Comparison of ENCODE assay signal across 8 cellular contexts in the genomic region with DNA sequence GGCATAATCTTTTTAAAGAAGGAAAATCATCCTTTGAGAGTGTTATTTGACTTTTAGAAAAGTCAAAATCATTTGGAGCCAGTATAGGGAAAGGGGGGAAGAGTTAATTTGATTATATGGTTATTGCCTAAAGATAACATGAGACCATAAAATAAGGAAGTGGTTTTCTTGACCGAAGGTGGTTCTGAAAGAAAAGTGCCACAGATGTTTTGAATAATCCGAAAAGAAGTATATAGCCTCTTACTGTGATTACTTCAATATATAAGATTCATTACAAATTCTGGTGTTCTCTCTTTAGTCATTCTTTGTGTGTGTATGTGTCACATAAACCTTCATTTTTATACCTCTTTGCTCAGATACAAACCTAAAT. TPM values are rescaled to one million over a fixed set of nuclear protein-coding genes. Genes with fewer than 3 reads are reported as not detected.
DNase-seq lines count a peak whose midpoint lies in the region; ATAC-seq and TF ChIP-seq lines count a peak whose summit lies in the region.

No MANE protein-coding gene starts in this region.

- ATAC-seq in GM21529 (IDR thresholded peaks at IDR 0.05; ENCODE audit: unreplicated experiment): no peak
- ATAC-seq in GM18868 (IDR thresholded peaks at IDR 0.05; ENCODE audit: unreplicated experiment): no peak

- H4K91ac ChIP-seq in neuronal stem cell (ENCODE audit: low read depth, low read length, poor library complexity): no peak overlapping the region

- peaks cover 22 to 30% of the 10 kb centered on the region in 2 donors for H3K4me1 ChIP-seq in duodenal mucosa (ENCODE audit: control insufficient read depth in 1 of 2, insufficient read depth in 2 of 2, low read length in 2 of 2)
- H3K4me1 ChIP-seq in neuronal stem cell (ENCODE audit: control insufficient read depth in 2 of 2, insufficient read depth in 1 of 2, low read depth in 1 of 2, low read length in 2 of 2): peaks cover 3 to 9% of the 10 kb centered on the region in 2 donors

- WGBS in neuronal stem cell (ENCODE audit: extremely low coverage in 2 of 2, insufficient read length in 2 of 2, insufficient replicate concordance in 1 of 2), 2 donors: no CpG with 5 or more reads among the region's 2 CpGs

- H3K9me3 Mint-ChIP-seq in Calu3 (ENCODE audit: low read depth, unreplicated experiment) (no peaks in the 10 kb centered on the region), osteocyte (ENCODE audit: unreplicated experiment) (no peaks in the 10 kb centered on the region)

- H3K14ac ChIP-seq in neuronal stem cell (ENCODE audit: low read length): no peak overlapping the region

- peaks cover 8% of the 10 kb centered on the region for H3K79me1 ChIP-seq in neuronal stem cell (ENCODE audit: low read depth, low read length)

- H2BK120ac ChIP-seq in neuronal stem cell (ENCODE audit: low read depth, low read length): no peak overlapping the region

- no peak overlapping the region for H3K23ac ChIP-seq in neuronal stem cell (ENCODE audit: low read depth, low read length, poor library complexity)

- no peak overlapping the region for H3K4me2 ChIP-seq in neuronal stem cell (ENCODE audit: insufficient read depth, low read length, poor library complexity, severe bottlenecking)

- H2BK5ac ChIP-seq in neuronal stem cell (ENCODE audit: low read length): no peak overlapping the region

- H3K27me3 ChIP-seq in duodenal mucosa (ENCODE audit: control insufficient read depth in 1 of 2, insufficient read depth in 2 of 2, low read length in 2 of 2) (no peaks in the 10 kb centered on the region), neuronal stem cell (ENCODE audit: control insufficient read depth in 3 of 3, insufficient read depth in 3 of 3, low read depth in 1 of 3, low read length in 3 of 3) (no peaks in the 10 kb centered on the region)

- H3K9ac ChIP-seq in duodenal mucosa (ENCODE audit: low read depth in 1 of 2, low read length in 2 of 2) (peak overlapping the region; percentile 78 to 93), neuronal stem cell (ENCODE audit: low read depth, low read length, poor library complexity) (no peak overlapping the region)

- peak overlapping the region; percentile 93 for H3K27ac Mint-ChIP-seq in Calu3 (ENCODE audit: unreplicated experiment)
- H3K27ac Mint-ChIP-seq in osteocyte (ENCODE audit: unreplicated experiment): peak overlapping the region; percentile 89

- peak overlapping the region; percentile 90 for H3K4me3 Mint-ChIP-seq in Calu3 (ENCODE audit: low read depth, unreplicated experiment)
- H3K4me3 Mint-ChIP-seq in osteocyte (ENCODE audit: unreplicated experiment): peak overlapping the region; percentile 90

- no peak overlapping the region for H3K4ac ChIP-seq in neuronal stem cell (ENCODE audit: low read length)

- H2AK5ac ChIP-seq in neuronal stem cell (ENCODE audit: low read depth, low read length): no peak overlapping the region

- H3K27me3 Mint-ChIP-seq in Calu3 (ENCODE audit: unreplicated experiment) (no peaks in the 10 kb centered on the region), osteocyte (ENCODE audit: unreplicated experiment) (no peaks in the 10 kb centered on the region)

- H3K18ac ChIP-seq in neuronal stem cell (ENCODE audit: low read length): no peak overlapping the region

- peak overlapping the region; percentile 95 to 100 for H3K4me3 ChIP-seq in duodenal mucosa (ENCODE audit: low read depth in 1 of 2, low read length in 2 of 2)
- H3K4me3 ChIP-seq in neuronal stem cell (ENCODE audit: low read length in 2 of 2): peak overlapping the region in 1 of 2 donors; percentile 76

- no peak for DNase-seq in Calu3
- peak; percentile 28 to 73 for DNase-seq in NOMO-1 (lab: John Stamatoyannopoulos, UW; ENCODE audit: unreplicated experiment in 2 of 2)
- DNase-seq in osteocyte (ENCODE audit: extremely low spot score, unreplicated experiment): no peak
- no peak for DNase-seq in neuronal stem cell (ENCODE audit: low spot score)
- no peak for DNase-seq in H4 (ENCODE audit: low spot score)

- H3K4me1 Mint-ChIP-seq in Calu3 (ENCODE audit: low read depth, unreplicated experiment) (peaks cover 30% of the 10 kb centered on the region), osteocyte (ENCODE audit: unreplicated experiment) (peaks cover 31% of the 10 kb centered on the region)

- TF ChIP-seq CTCF in Calu3 (IDR thresholded peaks at IDR 0.05; ENCODE audit: unreplicated experiment) (no peak), osteocyte (IDR thresholded peaks at IDR 0.05) (no peak)

- H3K27ac ChIP-seq in duodenal mucosa (ENCODE audit: low read depth, low read length) (no peak overlapping the region), neuronal stem cell (replicated peaks; ENCODE audit: low read length) (no peak overlapping the region)

- no TSS peak for BruUV-seq in Calu3 (replicated peaks; lab: Mats Ljungman, UMichigan)

- H3K9me3 ChIP-seq in duodenal mucosa (ENCODE audit: control insufficient read depth in 1 of 2, low read length in 2 of 2) (no peaks in the 10 kb centered on the region), neuronal stem cell (replicated peaks in 1 of 2; ENCODE audit: control insufficient read depth in 2 of 2, insufficient read depth in 1 of 2, low read depth in 1 of 2, low read length in 2 of 2) (no peaks in the 10 kb centered on the region)

- intact Hi-C loops in Calu3 (cut with micrococcal nuclease; ENCODE audit: unreplicated experiment): no loop called here

- H3K36me3 Mint-ChIP-seq in Calu3 (ENCODE audit: insufficient read depth, unreplicated experiment): peaks cover 87% of the 10 kb centered on the region
- H3K36me3 Mint-ChIP-seq in osteocyte (ENCODE audit: unreplicated experiment): peaks cover 27% of the 10 kb centered on the region

- no peak overlapping the region for H2AFZ ChIP-seq in neuronal stem cell (ENCODE audit: low read length)

- no peak overlapping the region for H2BK12ac ChIP-seq in neuronal stem cell (ENCODE audit: low read length)

- no peak overlapping the region for H4K8ac ChIP-seq in neuronal stem cell (ENCODE audit: low read depth, low read length)

- H3K36me3 ChIP-seq in duodenal mucosa (ENCODE audit: control insufficient read depth in 1 of 2, insufficient read depth in 2 of 2, low read length in 2 of 2) (peaks cover 13 to 29% of the 10 kb centered on the region in 2 donors), neuronal stem cell (replicated peaks in 1 of 2; ENCODE audit: control insufficient read depth in 2 of 2, insufficient read depth in 2 of 2, low read length in 2 of 2) (peaks cover 9 to 48% of the 10 kb centered on the region in 2 donors)

- CTCF ChIA-PET in Calu3 (lab: Charles Lee): interaction anchor here (0.7 to 3.1 kb wide), 2 partner anchors 45 to 250 kb away, joined by 3 to 27 read pairs; no protein-coding TSS in a partner anchor

- no peak overlapping the region for H2BK15ac ChIP-seq in neuronal stem cell (ENCODE audit: low read length)

RNA-seq across cellular contexts. Expression of a gene that starts 1.1 kb away (rescaled TPM):
- total RNA-seq in Calu3 (2022) (171 and 181 TPM in 2 replicates), osteocyte (73.0 and 75.8 TPM in 2 replicates)
- polyA plus RNA-seq in neuronal stem cell (2013, experiment 1 of 2): 43.9 TPM
- polyA plus RNA-seq in neuronal stem cell (2013, experiment 2 of 2): 44.3 TPM
- total RNA-seq in H4 (2014; rRNA removed; shearing (Covaris generic)): 155 and 159 TPM in 2 replicates

RNA-seq across cellular contexts. Expression of a gene that starts 4.5 kb away (rescaled TPM):
- total RNA-seq in Calu3 (2022) (21.0 and 25.1 TPM in 2 replicates), osteocyte (15.6 and 16.4 TPM in 2 replicates)
- 9.6 TPM for polyA plus RNA-seq in neuronal stem cell (2013, experiment 1 of 2)
- 9.2 TPM for polyA plus RNA-seq in neuronal stem cell (2013, experiment 2 of 2)
- 21.4 and 25.5 TPM in 2 replicates for total RNA-seq in H4 (2014; rRNA removed; shearing (Covaris generic))

RNA-seq across cellular contexts. Expression of a gene that starts 27.4 kb away (rescaled TPM):
- total RNA-seq in Calu3 (2022) (7.2 and 9.5 TPM in 2 replicates), osteocyte (3.9 and 4.9 TPM in 2 replicates)
- polyA plus RNA-seq in neuronal stem cell (2013, experiment 1 of 2): 0.67 TPM
- 0.71 TPM for polyA plus RNA-seq in neuronal stem cell (2013, experiment 2 of 2)
- 0.10 TPM in 1 of 2 replicates, not detected in the other for total RNA-seq in H4 (2014; rRNA removed; shearing (Covaris generic))

RNA-seq across cellular contexts. Expression of a gene that starts 41.2 kb away (rescaled TPM):
- total RNA-seq in Calu3 (2022) (0.24 and 0.39 TPM in 2 replicates), osteocyte (not detected in 2 replicates)
- 0.13 TPM for polyA plus RNA-seq in neuronal stem cell (2013, experiment 1 of 2)
- 0.10 TPM for polyA plus RNA-seq in neuronal stem cell (2013, experiment 2 of 2)
- total RNA-seq in H4 (2014; rRNA removed; shearing (Covaris generic)): not detected in 2 replicates

Comparison
In these comparisons a context has a peak if more than half of its experiments do, and no peak if none do; other contexts are left out.
1. DNase-seq: peak in NOMO-1 (2 of 2); none in Calu3 (single experiment), osteocyte (single experiment), neuronal stem cell (single experiment) and H4 (single experiment).